ENCODE assay signal across 17 cellular contexts in the genomic region with DNA sequence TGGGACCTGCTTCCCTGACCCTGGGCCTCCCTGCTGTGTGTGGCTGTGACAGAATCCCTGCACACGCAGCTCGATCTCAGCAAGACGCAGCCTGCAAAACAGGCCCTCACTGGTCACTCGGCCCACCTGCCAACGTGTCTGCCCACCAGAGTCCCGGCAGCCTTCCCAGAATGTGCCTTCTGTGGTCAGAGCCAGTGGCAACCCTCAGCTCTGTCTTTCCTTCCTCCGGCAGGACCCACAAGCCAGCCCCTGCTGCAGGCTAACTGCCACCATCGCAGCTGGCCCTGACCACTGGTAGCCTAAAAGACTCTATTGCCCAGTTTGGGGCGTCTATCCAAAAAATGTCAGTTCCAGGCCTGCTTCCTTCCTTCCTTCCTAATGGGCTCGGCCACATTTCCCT.
DNase-seq lines count a peak whose midpoint lies in the region; ATAC-seq, FAIRE-seq and TF ChIP-seq lines count a peak whose summit lies in the region.
"Had no signal": no experiment of that assay in that cellular context is flagged by ENCODE, and none has a peak within 500 bp of the region (broad histone marks: within the 10 kb centered on the region; RNA-seq: fewer than 3 reads in every experiment).

No MANE protein-coding gene starts in this region.

- TF ChIP-seq EP300 in H1 (IDR thresholded peaks at IDR 0.05; ENCODE audit: borderline replicate concordance in 1 of 2, low read depth in 2 of 2, low read length in 2 of 2): no peak

- no peak overlapping the region for H3K4me3 ChIP-seq in GM23338
- no peak overlapping the region for H3K4me3 ChIP-seq in H1 (ENCODE audit: extremely low read depth in 1 of 4, insufficient read depth in 2 of 4, low read depth in 3 of 4, low read length in 4 of 4)
- H3K4me3 ChIP-seq in skeletal muscle tissue (ENCODE audit: low read length in 3 of 3): no peak overlapping the region
- no peak overlapping the region for H3K4me3 ChIP-seq in PC-3 (ENCODE audit: low read length)
- H3K4me3 ChIP-seq: GM12878, MG63 had no signal

- H3K9me3 ChIP-seq in H1 (ENCODE audit: insufficient read depth in 2 of 2, low read depth in 1 of 2, low read length in 1 of 2) (no peaks in the 10 kb centered on the region), skeletal muscle tissue (ENCODE audit: control insufficient read depth in 3 of 3, low read length in 3 of 3) (no peaks in the 10 kb centered on the region), PC-3 (ENCODE audit: low read length) (no peaks in the 10 kb centered on the region)
- H3K9me3 ChIP-seq: MG63 had no signal

- H3K23ac ChIP-seq in H1 (ENCODE audit: insufficient read length): no peak overlapping the region

- POLR2A ChIA-PET in H1 (lab: Charles Lee; ENCODE audit: partially characterized antibody): interaction anchor here (0.6 to 1.7 kb wide), 4 partner anchors 9 to 35 kb away, joined by 3 to 6 read pairs (median 4); no protein-coding TSS in a partner anchor
- POLR2A ChIA-PET in PC-3 (lab: Charles Lee; ENCODE audit: unreplicated experiment): no interaction called here

- H2BK120ac ChIP-seq in H1 (replicated peaks; ENCODE audit: low read depth, low read length): no peak overlapping the region

- TF ChIP-seq CTCF in GM23338 (conservative IDR thresholded peaks at IDR 0.05; ENCODE audit: low read depth in 2 of 2) (no peak), VCaP (conservative IDR thresholded peaks at IDR 0.05) (no peak), H1 (IDR thresholded peaks at IDR 0.05; ENCODE audit: control extremely low read depth in 1 of 3, insufficient read depth in 1 of 3, low read depth in 1 of 3, low read length in 3 of 3) (no peak), PC-3 (conservative IDR thresholded peaks at IDR 0.05; ENCODE audit: low read depth, low read length) (no peak)

- no peak overlapping the region for H4K8ac ChIP-seq in H1 (ENCODE audit: extremely low read depth, insufficient read depth, low read length)

- H4K91ac ChIP-seq in H1 (replicated peaks; ENCODE audit: insufficient read length, low read length): peak overlapping the region; percentile 91

- 0 out of 2 replicates have a peak overlapping the region, but pooled peaks have one; percentile 17 for H2AK5ac ChIP-seq in H1 (ENCODE audit: low read depth, low read length)

- no TSS peak for BruUV-seq in PC-3 (replicated peaks; lab: Mats Ljungman, UMichigan)

- TF ChIP-seq POLR2A in H1 (IDR thresholded peaks at IDR 0.05; ENCODE audit: control extremely low read depth in 1 of 2, low read depth in 2 of 2, low read length in 2 of 2): no peak

- no peak overlapping the region for H3K4me3 Mint-ChIP-seq in GM23338
- H3K4me3 Mint-ChIP-seq: B cell; CD4-positive, alpha-beta memory T cell had no signal

- no peak for FAIRE-seq in H1 (lab: Jason Lieb, UNC)
- FAIRE-seq: GM12878 had no signal

- TF ChIP-seq RAD21 in H1 (IDR thresholded peaks at IDR 0.05 in 1 of 2, conservative IDR thresholded peaks at IDR 0.05 in 1 of 2; ENCODE audit: low read depth in 2 of 2, low read length in 2 of 2): no peak

- H3K36me3 ChIP-seq in GM23338 (ENCODE audit: insufficient read depth) (no peaks in the 10 kb centered on the region), H1 (ENCODE audit: control insufficient read depth in 2 of 4, insufficient read depth in 4 of 4, low read length in 3 of 4) (no peaks in the 10 kb centered on the region), skeletal muscle tissue (ENCODE audit: control insufficient read depth in 3 of 3, insufficient read depth in 3 of 3, low read length in 3 of 3) (no peaks in the 10 kb centered on the region), PC-3 (ENCODE audit: low read depth, low read length) (no peaks in the 10 kb centered on the region)
- H3K36me3 ChIP-seq: MG63 had no signal

- H3K4ac ChIP-seq in H1 (replicated peaks; ENCODE audit: insufficient read length, low read depth, low read length): peak overlapping the region; percentile 36

- DNase-seq in GM23338 (ENCODE audit: low spot score) (no peak), H1 (ENCODE audit: low read depth in 1 of 2, low spot score in 2 of 2) (no peak), midbrain (lab: John Stamatoyannopoulos, UW) (no peak), PC-3 (no peak)
- no peak for DNase-seq in stimulated activated naive CD4-positive, alpha-beta T cell (lab: John Stamatoyannopoulos, UW)
- DNase-seq: CD4-positive, alpha-beta memory T cell; MG63; NCI-H1092; NCI-H146; NCI-H2081; NCI-H510A treated with DMSO at 0.1 percent for 48 hours; SHP77 treated with DMSO at 0.1 percent for 48 hours had no signal

- H2BK5ac ChIP-seq in H1 (ENCODE audit: low read depth, low read length): peak overlapping the region; percentile 46; the same call in 1 of the 2 replicates

- H3K4me2 ChIP-seq in GM23338 (no peak overlapping the region), H1 (ENCODE audit: insufficient read depth in 1 of 2, low read depth in 2 of 2, low read length in 2 of 2) (no peak overlapping the region), PC-3 (ENCODE audit: low read length) (no peak overlapping the region)

- no peak overlapping the region for H3K14ac ChIP-seq in H1 (ENCODE audit: insufficient read length)

- no peak overlapping the region for H4K5ac ChIP-seq in H1 (ENCODE audit: insufficient read length, low read depth, low read length)

- no peaks in the 10 kb centered on the region for H3K23me2 ChIP-seq in H1 (ENCODE audit: low read depth, low read length)

- no peaks in the 10 kb centered on the region for H3K36me3 Mint-ChIP-seq in GM23338 (ENCODE audit: low read depth)
- H3K36me3 Mint-ChIP-seq: CD4-positive, alpha-beta memory T cell had no signal

- peaks cover 31% of the 10 kb centered on the region for H3K4me1 Mint-ChIP-seq in GM23338
- H3K4me1 Mint-ChIP-seq: CD4-positive, alpha-beta memory T cell had no signal

- peaks cover 6% of the 10 kb centered on the region for H3K27me3 Mint-ChIP-seq in GM23338 (ENCODE audit: insufficient read depth, low read depth, poor library complexity)
- H3K27me3 Mint-ChIP-seq: B cell; CD4-positive, alpha-beta memory T cell had no signal

- no peaks in the 10 kb centered on the region for H3K79me2 ChIP-seq in GM23338 (replicated peaks; ENCODE audit: insufficient read depth)
- H3K79me2 ChIP-seq in H1 (ENCODE audit: control insufficient read depth in 1 of 2, insufficient read depth in 2 of 2, low read length in 2 of 2): no peaks in the 10 kb centered on the region
- no peaks in the 10 kb centered on the region for H3K79me2 ChIP-seq in PC-3 (ENCODE audit: low read length)

- peak overlapping the region; percentile 83 for H3K27ac Mint-ChIP-seq in GM23338
- H3K27ac Mint-ChIP-seq: B cell; CD4-positive, alpha-beta memory T cell had no signal

- H4K20me1 ChIP-seq in GM23338 (replicated peaks; ENCODE audit: insufficient read depth) (no peaks in the 10 kb centered on the region), H1 (replicated peaks in 1 of 2; ENCODE audit: control insufficient read depth in 1 of 2, insufficient read depth in 2 of 2, low read length in 2 of 2) (no peaks in the 10 kb centered on the region), PC-3 (ENCODE audit: low read length) (no peaks in the 10 kb centered on the region)

- peak overlapping the region; percentile 9; the same call in 1 of the 2 replicates for H2BK15ac ChIP-seq in H1 (ENCODE audit: low read length)

- WGBS in H1 (ENCODE audit: extremely low coverage in 1 of 2, insufficient coverage in 1 of 2, insufficient read length in 1 of 2, insufficient replicate concordance in 2 of 2, low coverage in 1 of 2, low lambda C conversion rate in 2 of 2, missing lambda C conversion rate in 1 of 2), 2 experiments: 87% methylated on average over 10 of the region's 10 CpGs; no CpG with 5 or more reads in 1 of the 2 experiments

- H3K4me1 ChIP-seq in GM23338 (ENCODE audit: insufficient read depth) (peaks cover 14% of the 10 kb centered on the region), H1 (replicated peaks in 1 of 4; ENCODE audit: control insufficient read depth in 3 of 4, insufficient read depth in 4 of 4, low read length in 3 of 4) (peaks cover 4 to 34% (median 21%) of the 10 kb centered on the region in 4 experiments), skeletal muscle tissue (ENCODE audit: control insufficient read depth in 3 of 3, insufficient read depth in 3 of 3, low read length in 3 of 3) (peaks cover 0 to 9% (median 8%) of the 10 kb centered on the region in 3 donors), PC-3 (ENCODE audit: insufficient read depth, low read length) (peaks cover 3% of the 10 kb centered on the region; the same call in 1 of the 2 replicates)

- H2AFZ ChIP-seq in GM23338: peak overlapping the region; percentile 28; the same call in 1 of the 2 replicates
- no peak overlapping the region for H2AFZ ChIP-seq in H1 (ENCODE audit: low read length)
- H2AFZ ChIP-seq in PC-3 (ENCODE audit: low read length): no peak overlapping the region

- H3K9ac ChIP-seq in H1 (replicated peaks in 1 of 4; ENCODE audit: extremely low read depth in 1 of 4, low read depth in 3 of 4, low read length in 3 of 4) (no peak overlapping the region), skeletal muscle tissue (ENCODE audit: low read depth in 1 of 3, low read length in 3 of 3) (peak overlapping the region in 2 of 3 donors; percentile 16 to 32), PC-3 (ENCODE audit: low read length) (no peak overlapping the region)

- CTCF ChIA-PET in H1 (lab: Charles Lee; ENCODE audit: partially characterized antibody): interaction anchor here (0.6 to 1.3 kb wide), 4 partner anchors 20 to 161 kb away, joined by 3 read pairs; no protein-coding TSS in a partner anchor
- CTCF ChIA-PET in PC-3 (lab: Charles Lee): no interaction called here

- no peaks in the 10 kb centered on the region; the same call in 2 of the 3 replicates for H3K9me3 Mint-ChIP-seq in GM23338
- H3K9me3 Mint-ChIP-seq: CD4-positive, alpha-beta memory T cell had no signal

- H3K27me3 ChIP-seq in GM23338 (ENCODE audit: insufficient read depth) (no peaks in the 10 kb centered on the region), H1 (replicated peaks in 1 of 4; ENCODE audit: control insufficient read depth in 3 of 4, extremely low read depth in 1 of 4, insufficient read depth in 3 of 4, low read length in 3 of 4) (no peaks in the 10 kb centered on the region), skeletal muscle tissue (ENCODE audit: control insufficient read depth in 3 of 3, insufficient read depth in 3 of 3, low read length in 3 of 3) (no peaks in the 10 kb centered on the region), PC-3 (ENCODE audit: low read length) (no peaks in the 10 kb centered on the region)
- H3K27me3 ChIP-seq: MG63 had no signal

- H3K27ac ChIP-seq in GM23338 (ENCODE audit: low read depth): no peak overlapping the region
- H3K27ac ChIP-seq in VCaP: peak overlapping the region; percentile 95
- no peak overlapping the region for H3K27ac ChIP-seq in H1 (ENCODE audit: low read depth, low read length)
- H3K27ac ChIP-seq in skeletal muscle tissue (ENCODE audit: low read depth, low read length): no peak overlapping the region
- H3K27ac ChIP-seq in PC-3 (ENCODE audit: low read length): no peak overlapping the region

- intact Hi-C loops in PC-3 (cut with micrococcal nuclease): no loop called here

- 0 out of 2 replicates have a peak overlapping the region, but pooled peaks have one; percentile 74 for H3K18ac ChIP-seq in H1 (ENCODE audit: extremely low read depth, low read length)

- H3K56ac ChIP-seq in H1 (replicated peaks; ENCODE audit: insufficient read length, low read depth, low read length): no peak overlapping the region

- peak overlapping the region; percentile 80; the same call in 1 of the 2 replicates for H2BK20ac ChIP-seq in H1 (ENCODE audit: low read length)

- no peaks in the 10 kb centered on the region for H3K79me1 ChIP-seq in H1 (ENCODE audit: low read depth, low read length)

- H3F3A ChIP-seq in GM23338 (replicated peaks; ENCODE audit: low read depth) (0 out of 2 replicates have a peak, but pooled peaks cover 3% of the 10 kb centered on the region), PC-3 (ENCODE audit: low read length, unreplicated experiment) (no peaks in the 10 kb centered on the region)

- H3K9me2 ChIP-seq in GM23338 (ENCODE audit: insufficient read depth) (no peaks in the 10 kb centered on the region), PC-3 (replicated peaks; ENCODE audit: low read length) (no peaks in the 10 kb centered on the region)

- no peak for ATAC-seq in GM23338
- ATAC-seq in PC-3: no peak
- ATAC-seq: GM12878, SK-N-SH treated with all-trans-retinoic acid at 6 μM for 48 hours had no signal

- peak overlapping the region; percentile 6; the same call in 1 of the 2 replicates for H2BK12ac ChIP-seq in H1 (ENCODE audit: low read depth, low read length)

Comparison
In these comparisons a context has a peak if more than half of its experiments do, and no peak if none do; other contexts are left out.
1. H3K9ac ChIP-seq: peak in skeletal muscle tissue (2 of 3); none in H1 (0 of 4) and PC-3 (single experiment).